10 cellular contexts compared by ENCODE assay signal in the genomic region with DNA sequence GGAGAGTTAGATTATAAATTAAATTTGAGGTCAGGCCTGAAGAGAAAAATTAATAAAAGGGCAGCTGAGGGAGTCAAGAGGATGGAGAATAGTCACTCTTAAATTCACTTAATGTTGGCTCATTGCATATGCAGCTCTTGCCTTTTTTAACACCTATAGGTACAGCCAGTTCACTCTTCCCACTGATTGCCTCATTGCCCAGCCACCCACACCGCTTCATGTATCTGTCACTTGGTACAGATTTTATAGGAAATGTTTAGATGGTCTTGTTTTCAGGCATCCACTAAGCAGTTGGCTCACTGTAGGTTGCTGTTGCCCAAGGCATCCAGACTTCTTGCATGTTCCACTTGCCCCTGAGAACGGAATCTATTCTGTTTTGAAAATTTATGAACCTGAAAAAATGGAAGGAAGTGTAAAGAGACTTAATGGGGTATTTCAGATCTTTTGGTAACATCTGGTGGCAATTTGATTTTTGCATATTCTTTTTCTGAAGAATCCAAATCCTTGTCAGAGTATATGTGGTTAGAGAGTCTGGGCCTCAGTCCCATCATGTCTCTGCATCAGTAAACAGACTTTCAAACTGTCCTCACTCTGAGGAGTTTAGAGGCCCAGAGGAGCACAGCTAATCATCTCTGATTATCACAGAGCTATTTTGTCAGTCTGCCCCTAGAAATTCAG.
A peak's percentile ranks its signal among the peaks of the same experiment; 100 is the strongest.
DNase-seq lines count a peak whose midpoint lies in the region; ATAC-seq, FAIRE-seq and TF ChIP-seq lines count a peak whose summit lies in the region.
"Had no signal": no experiment of that assay in that cellular context is flagged by ENCODE, and none has a peak within 500 bp of the region (broad histone marks: within the 10 kb centered on the region; RNA-seq: fewer than 3 reads in every experiment).

No MANE protein-coding gene starts in this region.

- no peak for ATAC-seq in CD4-positive, CD25-positive, alpha-beta regulatory T cell (ENCODE audit: low read depth in 2 of 2)
- ATAC-seq in HG03432 (IDR thresholded peaks at IDR 0.05; ENCODE audit: unreplicated experiment) = peak; percentile 54

- H2AFZ ChIP-seq in SK-N-SH (ENCODE audit: low read depth) = no peak overlapping the region

- H3K9me3 ChIP-seq in CD4-positive, CD25-positive, alpha-beta regulatory T cell (ENCODE audit: control insufficient read depth in 2 of 2, low read length in 2 of 2) = no peaks in the 10 kb centered on the region
- no peaks in the 10 kb centered on the region for H3K9me3 ChIP-seq in suprapubic skin
- H3K9me3 ChIP-seq in SK-N-SH = no peaks in the 10 kb centered on the region

- peaks cover 8% of the 10 kb centered on the region for H3K36me3 Mint-ChIP-seq in CD4-positive, CD25-positive, alpha-beta regulatory T cell
- H3K36me3 Mint-ChIP-seq in activated naive CD4-positive, alpha-beta T cell treated with anti-CD3 and anti-CD28 coated beads, Interleukin-2, amount 50 U/mL, for 24 hours = no peaks in the 10 kb centered on the region

- FAIRE-seq in urothelium cell line (lab: Jason Lieb, UNC) = no peak
- FAIRE-seq: islet of Langerhans had no signal

- H3K4me1 Mint-ChIP-seq in CD4-positive, CD25-positive, alpha-beta regulatory T cell = peaks cover 39 to 81% (median 65%) of the 10 kb centered on the region in 4 donors
- peaks cover 85% of the 10 kb centered on the region for H3K4me1 Mint-ChIP-seq in activated naive CD4-positive, alpha-beta T cell treated with anti-CD3 and anti-CD28 coated beads, Interleukin-2, amount 50 U/mL, for 24 hours

- H3K9me3 Mint-ChIP-seq in CD4-positive, CD25-positive, alpha-beta regulatory T cell = no peaks in the 10 kb centered on the region
- H3K9me3 Mint-ChIP-seq in activated naive CD4-positive, alpha-beta T cell treated with anti-CD3 and anti-CD28 coated beads, Interleukin-2, amount 50 U/mL, for 24 hours = no peaks in the 10 kb centered on the region

- CTCF ChIA-PET in SK-N-SH (lab: Yijun Ruan, JAX) = no interaction called here

- WGBS in suprapubic skin = 74% methylated on average over 2 of the region's 2 CpGs
- 93% methylated on average over 2 of the region's 2 CpGs for WGBS in SK-N-SH (ENCODE audit: low lambda C conversion rate)

- intact Hi-C loops in posterior cingulate gyrus (cut with DNase I) = no loop called here

- H3K9me2 ChIP-seq in SK-N-SH = no peaks in the 10 kb centered on the region

- peaks cover 44% of the 10 kb centered on the region for H4K20me1 ChIP-seq in SK-N-SH (ENCODE audit: insufficient read depth)

- H3F3A ChIP-seq in SK-N-SH (replicated peaks; ENCODE audit: insufficient read depth) = peaks cover 32% of the 10 kb centered on the region

- H3K27ac Mint-ChIP-seq in CD4-positive, CD25-positive, alpha-beta regulatory T cell = peak overlapping the region; percentile 86 to 93 (median 89)
- peak overlapping the region; percentile 91 for H3K27ac Mint-ChIP-seq in activated naive CD4-positive, alpha-beta T cell treated with anti-CD3 and anti-CD28 coated beads, Interleukin-2, amount 50 U/mL, for 24 hours

- peaks cover 61% of the 10 kb centered on the region for H3K4me1 ChIP-seq in CD4-positive, CD25-positive, alpha-beta regulatory T cell (ENCODE audit: control insufficient read depth, insufficient read depth, low read length, poor library complexity, severe bottlenecking)
- H3K4me1 ChIP-seq in suprapubic skin (peaks cover 32% of the 10 kb centered on the region), SK-N-SH (ENCODE audit: control insufficient read depth in 1 of 2, insufficient read depth in 2 of 2, low read depth in 1 of 2, low read length in 1 of 2) (peaks cover 21 to 41% of the 10 kb centered on the region in 2 experiments)

- peak overlapping the region; percentile 69 for H3K27ac ChIP-seq in CD4-positive, CD25-positive, alpha-beta regulatory T cell (ENCODE audit: insufficient read depth, low read length, poor library complexity, severe bottlenecking)
- H3K27ac ChIP-seq in suprapubic skin (no peak overlapping the region), SK-N-SH (ENCODE audit: low read depth in 2 of 2, low read length in 1 of 2) (peak overlapping the region in 1 of 2 experiments; percentile 17; a peak in 2 of 4 replicates)

- TF ChIP-seq RAD21 in SK-N-SH (IDR thresholded peaks at IDR 0.05; ENCODE audit: low read length) = no peak

- H3K4me3 Mint-ChIP-seq in CD4-positive, CD25-positive, alpha-beta regulatory T cell = peak overlapping the region; percentile 44 to 72 (median 60)
- H3K4me3 Mint-ChIP-seq in activated naive CD4-positive, alpha-beta T cell treated with anti-CD3 and anti-CD28 coated beads, Interleukin-2, amount 50 U/mL, for 24 hours = peak overlapping the region; percentile 68

- no peak for TF ChIP-seq POLR2A in suprapubic skin (IDR thresholded peaks at IDR 0.05)

- peaks cover 66% of the 10 kb centered on the region; the same call in 1 of the 2 replicates for H3K79me2 ChIP-seq in SK-N-SH (ENCODE audit: insufficient read depth)

- no peak overlapping the region for H3K9ac ChIP-seq in SK-N-SH

- no peaks in the 10 kb centered on the region for H3K27me3 ChIP-seq in CD4-positive, CD25-positive, alpha-beta regulatory T cell (ENCODE audit: control insufficient read depth, insufficient read depth, low read length)
- H3K27me3 ChIP-seq in suprapubic skin (no peaks in the 10 kb centered on the region), SK-N-SH (ENCODE audit: insufficient read depth) (no peaks in the 10 kb centered on the region)

- no peaks in the 10 kb centered on the region for H3K27me3 Mint-ChIP-seq in CD4-positive, CD25-positive, alpha-beta regulatory T cell
- no peaks in the 10 kb centered on the region for H3K27me3 Mint-ChIP-seq in activated naive CD4-positive, alpha-beta T cell treated with anti-CD3 and anti-CD28 coated beads, Interleukin-2, amount 50 U/mL, for 24 hours

- H3K4me2 ChIP-seq in SK-N-SH = no peak overlapping the region

- POLR2A ChIA-PET in SK-N-SH (lab: Yijun Ruan, JAX) = no interaction called here

- TF ChIP-seq CTCF in suprapubic skin (IDR thresholded peaks at IDR 0.05) (no peak), SK-N-SH (IDR thresholded peaks at IDR 0.05) (no peak)

- TF ChIP-seq EP300 in suprapubic skin (IDR thresholded peaks at IDR 0.05) (no peak), SK-N-SH (IDR thresholded peaks at IDR 0.05; ENCODE audit: borderline replicate concordance in 1 of 2, low read depth in 1 of 2, low read length in 1 of 2) (no peak)

- peak overlapping the region; percentile 72 for H3K4me3 ChIP-seq in CD4-positive, CD25-positive, alpha-beta regulatory T cell (ENCODE audit: low read depth, low read length)
- no peak overlapping the region for H3K4me3 ChIP-seq in suprapubic skin
- H3K4me3 ChIP-seq in SK-N-SH (ENCODE audit: low read depth in 2 of 2, low read length in 1 of 2) = no peak overlapping the region

- no peak for DNase-seq in CD4-positive, CD25-positive, alpha-beta regulatory T cell
- DNase-seq in posterior cingulate gyrus (peak in 6 of 10 donors; percentile 12 to 87 (median 40)), urothelium cell line (ENCODE audit: low spot score) (no peak), suprapubic skin (ENCODE audit: low spot score in 2 of 2) (no peak), GDM1 (lab: John Stamatoyannopoulos, UW) (no peak), SK-N-SH (no peak)
- DNase-seq: NCI-H1048 had no signal

- H3K36me3 ChIP-seq in CD4-positive, CD25-positive, alpha-beta regulatory T cell (ENCODE audit: control insufficient read depth, insufficient read depth, low read length) = no peaks in the 10 kb centered on the region
- H3K36me3 ChIP-seq in suprapubic skin = no peaks in the 10 kb centered on the region
- H3K36me3 ChIP-seq in SK-N-SH (replicated peaks in 1 of 2; ENCODE audit: control insufficient read depth in 1 of 2, insufficient read depth in 2 of 2, low read length in 1 of 2) = peaks cover 3 to 6% of the 10 kb centered on the region in 2 experiments

TF ChIP-seq in SK-N-SH, 30 proteins besides CTCF, POLR2A, EP300 and RAD21 (continues in another document):
- TF ChIP-seq NFIC (IDR thresholded peaks at IDR 0.05; ENCODE audit: borderline replicate concordance) (no peak), SMC3 (IDR thresholded peaks at IDR 0.05; ENCODE audit: low read depth, low read length) (no peak), ELF1 (IDR thresholded peaks at IDR 0.05) (no peak), FOSL2 (IDR thresholded peaks at IDR 0.05; ENCODE audit: borderline replicate concordance, low read depth) (no peak), GABPA (IDR thresholded peaks at IDR 0.05; ENCODE audit: low read depth) (no peak), NRF1 (IDR thresholded peaks at IDR 0.05; ENCODE audit: low read depth, low read length) (no peak), FOXJ3 (CRISPR knock-in tag; IDR thresholded peaks at IDR 0.05) (no peak), RCOR1 (IDR thresholded peaks at IDR 0.05; ENCODE audit: low read length) (no peak), MEF2A (IDR thresholded peaks at IDR 0.05; ENCODE audit: borderline replicate concordance, low read depth) (no peak), EZH2phosphoT487 (IDR thresholded peaks at IDR 0.05; ENCODE audit: borderline replicate concordance, low read depth) (no peak), RXRA (IDR thresholded peaks at IDR 0.05; ENCODE audit: borderline replicate concordance, low read depth) (no peak), TAF1 (IDR thresholded peaks at IDR 0.05; ENCODE audit: borderline replicate concordance, low read depth, low read length) (no peak)
- TF ChIP-seq, protein P1, sequence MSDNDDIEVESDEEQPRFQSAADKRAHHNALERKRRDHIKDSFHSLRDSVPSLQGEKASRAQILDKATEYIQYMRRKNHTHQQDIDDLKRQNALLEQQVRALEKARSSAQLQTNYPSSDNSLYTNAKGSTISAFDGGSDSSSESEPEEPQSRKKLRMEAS (IDR thresholded peaks at IDR 0.05; ENCODE audit: low read depth) = no peak
- TF ChIP-seq, protein P2, sequence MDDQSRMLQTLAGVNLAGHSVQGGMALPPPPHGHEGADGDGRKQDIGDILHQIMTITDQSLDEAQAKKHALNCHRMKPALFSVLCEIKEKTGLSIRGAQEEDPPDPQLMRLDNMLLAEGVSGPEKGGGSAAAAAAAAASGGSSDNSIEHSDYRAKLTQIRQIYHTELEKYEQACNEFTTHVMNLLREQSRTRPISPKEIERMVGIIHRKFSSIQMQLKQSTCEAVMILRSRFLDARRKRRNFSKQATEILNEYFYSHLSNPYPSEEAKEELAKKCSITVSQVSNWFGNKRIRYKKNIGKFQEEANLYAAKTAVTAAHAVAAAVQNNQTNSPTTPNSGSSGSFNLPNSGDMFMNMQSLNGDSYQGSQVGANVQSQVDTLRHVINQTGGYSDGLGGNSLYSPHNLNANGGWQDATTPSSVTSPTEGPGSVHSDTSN (IDR thresholded peaks at IDR 0.05) = no peak
- TF ChIP-seq, protein P3, sequence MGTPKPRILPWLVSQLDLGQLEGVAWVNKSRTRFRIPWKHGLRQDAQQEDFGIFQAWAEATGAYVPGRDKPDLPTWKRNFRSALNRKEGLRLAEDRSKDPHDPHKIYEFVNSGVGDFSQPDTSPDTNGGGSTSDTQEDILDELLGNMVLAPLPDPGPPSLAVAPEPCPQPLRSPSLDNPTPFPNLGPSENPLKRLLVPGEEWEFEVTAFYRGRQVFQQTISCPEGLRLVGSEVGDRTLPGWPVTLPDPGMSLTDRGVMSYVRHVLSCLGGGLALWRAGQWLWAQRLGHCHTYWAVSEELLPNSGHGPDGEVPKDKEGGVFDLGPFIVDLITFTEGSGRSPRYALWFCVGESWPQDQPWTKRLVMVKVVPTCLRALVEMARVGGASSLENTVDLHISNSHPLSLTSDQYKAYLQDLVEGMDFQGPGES (IDR thresholded peaks at IDR 0.05; ENCODE audit: low read depth, low read length) = no peak

Comparison
In these comparisons a context has a peak if more than half of its experiments do, and no peak if none do; other contexts are left out.
1. DNase-seq: peak in posterior cingulate gyrus (6 of 10); none in CD4-positive, CD25-positive, alpha-beta regulatory T cell (0 of 3), urothelium cell line (single experiment), suprapubic skin (0 of 2), GDM1 (single experiment) and SK-N-SH (single experiment).